Comparison of ENCODE assay signal across 11 cellular contexts in genomic region chr1:156676450-156676819, GRCh38. TPM values are rescaled to one million over a fixed set of nuclear protein-coding genes. Genes with fewer than 3 reads are reported as not detected.
DNase-seq lines count a peak whose midpoint lies in the region; ATAC-seq and TF ChIP-seq lines count a peak whose summit lies in the region.
"Had no signal": no experiment of that assay in that cellular context is flagged by ENCODE, and none has a peak within 500 bp of the region (broad histone marks: within the 10 kb centered on the region; RNA-seq: fewer than 3 reads in every experiment).

No MANE protein-coding gene starts in this region.

- H2AFZ ChIP-seq in neural cell (ENCODE audit: low read depth, low read length) = no peak overlapping the region

- peaks cover 47% of the 10 kb centered on the region for H3K79me2 ChIP-seq in neural cell (replicated peaks; ENCODE audit: insufficient read depth, low read length)

- H3K9ac ChIP-seq in neural cell (ENCODE audit: low read length) = peak overlapping the region; percentile 61

- no peaks in the 10 kb centered on the region for H3K9me2 ChIP-seq in neural cell (ENCODE audit: insufficient read depth, low read length)

- H3K9me3 ChIP-seq in neural cell (ENCODE audit: low read length) = no peaks in the 10 kb centered on the region

- H4K20me1 ChIP-seq in neural cell (ENCODE audit: insufficient read depth) = no peaks in the 10 kb centered on the region

- DNase-seq in Right ventricle myocardium inferior (ENCODE audit: missing footprints) (no peak), cardiac septum (ENCODE audit: low spot score) (no peak), foreskin fibroblast (no peak), SK-N-DZ (ENCODE audit: low spot score) (no peak), kidney glomerular epithelial cell (lab: John Stamatoyannopoulos, UW) (no peak), RPMI8226 (no peak)
- DNase-seq: activated CD8-positive, alpha-beta T cell treated with anti-CD3 and anti-CD28 coated beads, Interleukin-2, amount 10 ng/mL, durations not matched to agents 7 days and 5 days; AML-193 had no signal

- ATAC-seq in Right ventricle myocardium inferior (peak; percentile 18), GM21447 (IDR thresholded peaks at IDR 0.05; ENCODE audit: unreplicated experiment) (no peak)

- H3K27ac ChIP-seq in neural cell (ENCODE audit: low read length) = no peak overlapping the region

- no peaks in the 10 kb centered on the region for H3F3A ChIP-seq in neural cell (ENCODE audit: insufficient read depth, low read length, poor library complexity, severe bottlenecking)

- no peak for TF ChIP-seq RAD21 in neural cell (conservative IDR thresholded peaks at IDR 0.05)

- intact Hi-C loops in Right ventricle myocardium inferior (cut with DNase I) (no loop called here), cardiac septum (cut with DNase I) (loop anchor here (5.0 kb wide), 1 partner anchor 219 kb away; no protein-coding TSS in a partner anchor)

- no peaks in the 10 kb centered on the region for H3K36me3 ChIP-seq in neural cell (ENCODE audit: insufficient read depth, low read length)

- no peak for TF ChIP-seq EP300 in neural cell (conservative IDR thresholded peaks at IDR 0.05; ENCODE audit: poor library complexity, severe bottlenecking)

- peak overlapping the region; percentile 52 to 66 for H3K4me3 ChIP-seq in foreskin fibroblast (ENCODE audit: low read depth in 1 of 2, low read length in 2 of 2)
- peak overlapping the region; percentile 64 for H3K4me3 ChIP-seq in neural cell (ENCODE audit: low read length)

- no peak overlapping the region for H3K4me2 ChIP-seq in neural cell (ENCODE audit: low read length)

- TF ChIP-seq CTCF in foreskin fibroblast (IDR thresholded peaks at IDR 0.05; ENCODE audit: low read depth, low read length) (no peak), neural cell (IDR thresholded peaks at IDR 0.05; ENCODE audit: poor library complexity, severe bottlenecking) (no peak)

- H3K27me3 ChIP-seq in neural cell (ENCODE audit: insufficient read depth, low read depth, low read length) = peaks cover 4% of the 10 kb centered on the region

TF ChIP-seq in neural cell, 6 proteins besides CTCF, POLR2A, EP300 and RAD21:
- TF ChIP-seq MXI1 (conservative IDR thresholded peaks at IDR 0.05; ENCODE audit: poor library complexity, severe bottlenecking) (peak; percentile 29), TAF1 (IDR thresholded peaks at IDR 0.05; ENCODE audit: low read depth) (no peak)

RNA-seq across cellular contexts. Expression of gene NES, which starts 0.8 kb away (rescaled TPM):
- total RNA-seq in Right ventricle myocardium inferior (131 TPM), cardiac septum (699 TPM)
- 9.9 and 13.7 TPM in 2 replicates for polyA plus RNA-seq in neural cell
- 26.1 and 29.6 TPM in 2 replicates for polyA minus RNA-seq in neural cell
- 14.8 and 34.1 TPM in 2 replicates for polyA plus RNA-seq in SK-N-DZ (2014; cell fraction: cytosol; rRNA removed)
- polyA plus RNA-seq in SK-N-DZ (2014; cell fraction: nucleus; rRNA removed) = 38.7 and 46.8 TPM in 2 replicates
- total RNA-seq: activated CD8-positive, alpha-beta T cell treated with anti-CD3 and anti-CD28 coated beads, Interleukin-2, amount 10 ng/mL, durations not matched to agents 7 days and 5 days; OCI-LY7 had no signal

RNA-seq across cellular contexts. Expression of gene CRABP2, which starts 28.9 kb away (rescaled TPM):
- total RNA-seq in Right ventricle myocardium inferior (not detected), cardiac septum (3.7 TPM)
- 3.4 and 7.7 TPM in 2 replicates for polyA plus RNA-seq in neural cell
- 1.3 and 1.7 TPM in 2 replicates for polyA minus RNA-seq in neural cell
- 5.4 and 5.6 TPM in 2 replicates for polyA plus RNA-seq in SK-N-DZ (2014; cell fraction: cytosol; rRNA removed)
- 1.1 and 1.9 TPM in 2 replicates for polyA plus RNA-seq in SK-N-DZ (2014; cell fraction: nucleus; rRNA removed)

RNA-seq across cellular contexts. Expression of gene BCAN, which starts 34.5 kb away (rescaled TPM):
- 0.35 TPM for total RNA-seq in Right ventricle myocardium inferior
- total RNA-seq in cardiac septum = 0.16 TPM
- 0.58 TPM in 1 of 2 replicates, not detected in the other for polyA plus RNA-seq in neural cell
- not detected in 2 replicates for polyA minus RNA-seq in neural cell
- polyA plus RNA-seq in SK-N-DZ (2014; cell fraction: cytosol; rRNA removed) = 0.50 TPM in 1 of 2 replicates, not detected in the other
- not detected in 2 replicates for polyA plus RNA-seq in SK-N-DZ (2014; cell fraction: nucleus; rRNA removed)
- total RNA-seq: activated CD8-positive, alpha-beta T cell treated with anti-CD3 and anti-CD28 coated beads, Interleukin-2, amount 10 ng/mL, durations not matched to agents 7 days and 5 days; OCI-LY7 had no signal

RNA-seq across cellular contexts. Expression of gene METTL25B, which starts 51.8 kb away (rescaled TPM):
- total RNA-seq in Right ventricle myocardium inferior (16.6 TPM), cardiac septum (14.7 TPM)
- 11.9 and 13.1 TPM in 2 replicates for polyA plus RNA-seq in neural cell
- polyA minus RNA-seq in neural cell = 7.1 and 8.1 TPM in 2 replicates
- 37.7 and 39.2 TPM in 2 replicates for polyA plus RNA-seq in SK-N-DZ (2014; cell fraction: cytosol; rRNA removed)
- polyA plus RNA-seq in SK-N-DZ (2014; cell fraction: nucleus; rRNA removed) = 54.6 and 79.2 TPM in 2 replicates

RNA-seq across cellular contexts. Expression of gene ISG20L2, which starts 52.1 kb away (rescaled TPM):
- 13.1 TPM for total RNA-seq in Right ventricle myocardium inferior
- 12.4 TPM for total RNA-seq in cardiac septum
- polyA plus RNA-seq in neural cell = 8.5 and 13.1 TPM in 2 replicates
- polyA minus RNA-seq in neural cell = 17.9 and 19.5 TPM in 2 replicates
- polyA plus RNA-seq in SK-N-DZ (2014; cell fraction: cytosol; rRNA removed) = 40.3 and 50.7 TPM in 2 replicates
- 5.3 and 6.9 TPM in 2 replicates for polyA plus RNA-seq in SK-N-DZ (2014; cell fraction: nucleus; rRNA removed)
